In genomic region chr6:34047913-34048867, GRCh38 we compare ENCODE assay signal across 26 cellular contexts.
"Had no signal": no experiment of that assay in that cellular context is flagged by ENCODE, and none has a peak within 500 bp of the region (broad histone marks: within the 10 kb centered on the region; RNA-seq: fewer than 3 reads in every experiment).

No MANE protein-coding gene starts in this region.

- H3K36me3 ChIP-seq: ascending aorta, cardiac muscle cell, SJSA1 had no signal

- H3K9ac ChIP-seq: SK-N-SH had no signal

- H3K27me3 ChIP-seq: ascending aorta, cardiac muscle cell had no signal

- H3K27ac ChIP-seq: ascending aorta, cardiac muscle cell, SJSA1 had no signal

- DNase-seq: activated CD4-positive, alpha-beta T cell treated with anti-CD3 and anti-CD28 coated beads, Interleukin-2, amount 10 ng/mL, durations not matched to agents 24 days and 14 days; activated CD4-positive, alpha-beta T cell treated with anti-CD3 and anti-CD28 coated beads, Interleukin-2, amount 50 U/mL, for 4 hours; activated CD8-positive, alpha-beta memory T cell treated with anti-CD3 and anti-CD28 coated beads, Interleukin-2, amount 50 U/mL, for 4 hours; activated effector memory CD4-positive, alpha-beta T cell treated with anti-CD3 and anti-CD28 coated beads, Interleukin-2, amount 50 U/mL, for 16 hours; activated naive CD4-positive, alpha-beta T cell; activated naive CD8-positive, alpha-beta T cell treated with anti-CD3 and anti-CD28 coated beads, Interleukin-2, amount 10 ng/mL, durations not matched to agents 7 days and 5 days; activated T-cell treated with anti-CD3 and anti-CD28 coated beads for 4 hours; activated T-cell treated with anti-CD3 and anti-CD28 coated beads, Interleukin-2, amount 50 U/mL, for 48 hours; amygdala; MM.1S; NCI-H1092 treated with DMSO at 0.1 percent for 48 hours; NCI-H1417; NCI-H146; NCI-H187; NCI-H2029 treated with DMSO at 0.1 percent for 48 hours; NCI-H2107; NCI-H2171; NCI-H510A; NCI-H526; NCI-H774; SHP77; SK-N-SH had no signal

- H3K4me1 ChIP-seq: ascending aorta, SJSA1 had no signal

- H3K4me3 ChIP-seq: ascending aorta, cardiac muscle cell, SJSA1 had no signal

- ATAC-seq: Panc1 had no signal

- H3K4me2 ChIP-seq: SK-N-SH had no signal
